ENCODE assay signal across 8 cellular contexts in genomic region chr21:32279377-32279680, GRCh38. TPM values are rescaled to one million over a fixed set of nuclear protein-coding genes. Genes with fewer than 3 reads are reported as not detected.
DNase-seq lines count a peak whose midpoint lies in the region; ATAC-seq and TF ChIP-seq lines count a peak whose summit lies in the region.

No MANE protein-coding gene starts in this region.

- WGBS in body of pancreas, 2 donors, result 1 to 4% methylated on average over 10 of the region's 10 CpGs

- H3K36me3 ChIP-seq in body of pancreas (replicated peaks in 1 of 2; ENCODE audit: insufficient read depth in 1 of 2, low read depth in 2 of 2), result no peaks in the 10 kb centered on the region
- no peaks in the 10 kb centered on the region for H3K36me3 ChIP-seq in mucosa of rectum (ENCODE audit: control insufficient read depth in 2 of 2, insufficient read depth in 2 of 2, low read length in 2 of 2)

- no peak for TF ChIP-seq POLR2A in body of pancreas (IDR thresholded peaks at IDR 0.05)

- DNase-seq in body of pancreas (no peak), NCI-H2196 treated with DMSO at 0.1 percent for 48 hours (lab: John Stamatoyannopoulos, UW; ENCODE audit: unreplicated experiment) (no peak), NOMO-1 (lab: John Stamatoyannopoulos, UW; ENCODE audit: unreplicated experiment in 2 of 2) (no peak), COLO668 (lab: John Stamatoyannopoulos, UW; ENCODE audit: unreplicated experiment) (no peak), NCI-H1694 (lab: John Stamatoyannopoulos, UW) (no peak)

- peak overlapping the region; percentile 77 to 85 for H3K9ac ChIP-seq in mucosa of rectum (ENCODE audit: low read depth in 1 of 2, low read length in 2 of 2)

- intact Hi-C loops in body of pancreas (cut with DNase I), result no loop called here

- H3K9me3 ChIP-seq in body of pancreas, result no peaks in the 10 kb centered on the region
- H3K9me3 ChIP-seq in mucosa of rectum (ENCODE audit: control insufficient read depth in 2 of 2, low read length in 2 of 2), result no peaks in the 10 kb centered on the region

- TF ChIP-seq CTCF in C4-2B (conservative IDR thresholded peaks at IDR 0.05) (no peak), body of pancreas (IDR thresholded peaks at IDR 0.05) (no peak)

- H3K27ac ChIP-seq in C4-2B (peak overlapping the region; percentile 86), body of pancreas (peak overlapping the region; percentile 28 to 67 (median 48)), mucosa of rectum (ENCODE audit: low read depth in 2 of 2, low read length in 2 of 2) (peak overlapping the region; percentile 6 to 61)

- peak overlapping the region; percentile 12 to 76 for H3K4me3 ChIP-seq in body of pancreas
- peak overlapping the region; percentile 96 for H3K4me3 ChIP-seq in mucosa of rectum (ENCODE audit: low read length in 2 of 2)

- H3K4me1 ChIP-seq in body of pancreas (peaks cover 22% of the 10 kb centered on the region), mucosa of rectum (ENCODE audit: control insufficient read depth in 2 of 2, insufficient read depth in 2 of 2, low read length in 2 of 2) (peaks cover 11 to 12% of the 10 kb centered on the region in 2 donors)

- peak; percentile 19 for ATAC-seq in HG02678 (IDR thresholded peaks at IDR 0.05; ENCODE audit: unreplicated experiment)
- ATAC-seq in body of pancreas, result no peak

- H3K27me3 ChIP-seq in body of pancreas, result no peaks in the 10 kb centered on the region
- H3K27me3 ChIP-seq in mucosa of rectum (ENCODE audit: control insufficient read depth in 2 of 2, insufficient read depth in 2 of 2, low read length in 2 of 2), result no peaks in the 10 kb centered on the region

RNA-seq across cellular contexts. Expression of gene MIS18A, which starts 0.5 kb away (rescaled TPM):
- 1 to 10 TPM; 4.3 to 5.2 TPM for total RNA-seq in body of pancreas

RNA-seq across cellular contexts. Expression of gene MRAP, which starts 19.3 kb away (rescaled TPM):
- under 1 TPM in 1 of 2 donors, not detected in 1; 0.66 TPM for total RNA-seq in body of pancreas

Comparison
In these comparisons a context has a peak if more than half of its experiments do, and no peak if none do; other contexts are left out.
1. H3K27ac ChIP-seq: peak in every context shown above with its lines; median percentile 86 in C4-2B; 48 in body of pancreas; 34 in mucosa of rectum.